33 cellular contexts compared by ENCODE assay signal in genomic region chr6:13550656-13551055, GRCh38.
"Had no signal": no experiment of that assay in that cellular context is flagged by ENCODE, and none has a peak within 500 bp of the region (broad histone marks: within the 10 kb centered on the region; RNA-seq: fewer than 3 reads in every experiment).

No MANE protein-coding gene starts in this region.

- H3K9me3 ChIP-seq: breast epithelium, esophagus muscularis mucosa, left lung, lower lobe of right lung, pancreas, prostate gland, testis had no signal

- H3K27me3 ChIP-seq: breast epithelium, esophagus muscularis mucosa, foreskin keratinocyte, left lung, pancreas, testis had no signal

- H3K27ac ChIP-seq: breast epithelium, esophagus muscularis mucosa, foreskin keratinocyte, left lung, lower lobe of right lung, pancreas, prostate gland, skin epidermis, testis had no signal

- H3K4me3 ChIP-seq: breast epithelium, esophagus muscularis mucosa, left lung, lower lobe of right lung, pancreas, prostate gland, skin epidermis, testis had no signal

- ATAC-seq: activated naive CD8-positive, alpha-beta T cell treated with anti-CD3 and anti-CD28 coated beads, Interleukin-2, amount 50 U/mL, for 24 hours; foreskin keratinocyte; left lung; lower lobe of right lung; naive thymus-derived CD8-positive, alpha-beta T cell; pancreas; sciatic nerve; stimulated activated naive CD8-positive, alpha-beta T cell treated with anti-CD3 and anti-CD28 coated beads, Interleukin-15, Interleukin-2, amounts not matched to agents 100 U/mL and 50 U/mL, for 24 hours; WTC11 had no signal

- DNase-seq: activated CD4-positive, alpha-beta memory T cell treated with anti-CD3 and anti-CD28 coated beads, Interleukin-2, amount 10 ng/mL, durations not matched to agents 7 days and 5 days; activated CD4-positive, alpha-beta T cell treated with anti-CD3 and anti-CD28 coated beads for 1 hour; activated CD4-positive, alpha-beta T cell treated with anti-CD3 and anti-CD28 coated beads, Interleukin-2, amount 10 ng/mL, durations not matched to agents 7 days and 5 days; activated naive CD8-positive, alpha-beta T cell treated with anti-CD3 and anti-CD28 coated beads, Interleukin-2, amount 50 U/mL, for 24 hours; activated T-cell treated with anti-CD3 and anti-CD28 coated beads, Interleukin-2, amount 50 U/mL, for 48 hours; central memory CD4-positive, alpha-beta T cell; endodermal cell; foreskin keratinocyte; left lung; lower lobe of right lung; mesenchymal stem cell; naive thymus-derived CD8-positive, alpha-beta T cell; nucleus accumbens; pancreas; retina; stimulated activated CD4-positive, alpha-beta T cell treated with anti-CD3 and anti-CD28 coated beads, Interleukin-12 subunit alpha, Interleukin-12 subunit beta, amount 100 ng/mL, for 4 hours; stimulated activated CD4-positive, alpha-beta T cell treated with anti-CD3 and anti-CD28 coated beads, Interleukin-4, amount 100 ng/mL, for 1 hour; stimulated activated naive CD8-positive, alpha-beta T cell treated with anti-CD3 and anti-CD28 coated beads, Interleukin-15, Interleukin-2, amounts not matched to agents 100 U/mL and 50 U/mL, for 24 hours; T-helper 2 cell; testis; trophoblast cell had no signal

- H3K4me1 ChIP-seq: breast epithelium, left lung, pancreas, prostate gland had no signal

- H3K4me3 Mint-ChIP-seq: activated CD4-positive, alpha-beta memory T cell treated with anti-CD3 and anti-CD28 coated beads, Interleukin-2, amount 10 ng/mL, durations not matched to agents 7 days and 5 days; activated CD4-positive, alpha-beta T cell treated with anti-CD3 and anti-CD28 coated beads, Interleukin-2, amount 10 ng/mL, durations not matched to agents 7 days and 5 days; activated naive CD4-positive, alpha-beta T cell treated with anti-CD3 and anti-CD28 coated beads, Interleukin-2, amount 50 U/mL, for 24 hours; activated naive CD8-positive, alpha-beta T cell treated with anti-CD3 and anti-CD28 coated beads, Interleukin-2, amount 50 U/mL, for 24 hours; dendritic cell treated with granulocyte-macrophage colony-stimulating factor and Interleukin-4, amounts not matched to agents 40 ng/mL and 50 ng/mL, for 4 days; endodermal cell; naive thymus-derived CD8-positive, alpha-beta T cell; neural crest cell; WTC11 had no signal

- H3K4me1 Mint-ChIP-seq: activated CD4-positive, alpha-beta memory T cell treated with anti-CD3 and anti-CD28 coated beads, Interleukin-2, amount 10 ng/mL, durations not matched to agents 7 days and 5 days; activated CD4-positive, alpha-beta T cell treated with anti-CD3 and anti-CD28 coated beads, Interleukin-2, amount 10 ng/mL, durations not matched to agents 7 days and 5 days; activated naive CD4-positive, alpha-beta T cell treated with anti-CD3 and anti-CD28 coated beads, Interleukin-2, amount 50 U/mL, for 24 hours; activated naive CD8-positive, alpha-beta T cell treated with anti-CD3 and anti-CD28 coated beads, Interleukin-2, amount 50 U/mL, for 24 hours had no signal

- H3K27me3 Mint-ChIP-seq: activated naive CD4-positive, alpha-beta T cell treated with anti-CD3 and anti-CD28 coated beads, Interleukin-2, amount 50 U/mL, for 24 hours had no signal

- FAIRE-seq: islet of Langerhans, pancreas, urothelium cell line had no signal

- H3K27ac Mint-ChIP-seq: activated CD4-positive, alpha-beta memory T cell treated with anti-CD3 and anti-CD28 coated beads, Interleukin-2, amount 10 ng/mL, durations not matched to agents 7 days and 5 days; activated CD4-positive, alpha-beta T cell treated with anti-CD3 and anti-CD28 coated beads, Interleukin-2, amount 10 ng/mL, durations not matched to agents 7 days and 5 days; activated naive CD4-positive, alpha-beta T cell treated with anti-CD3 and anti-CD28 coated beads, Interleukin-2, amount 50 U/mL, for 24 hours; activated naive CD8-positive, alpha-beta T cell treated with anti-CD3 and anti-CD28 coated beads, Interleukin-2, amount 50 U/mL, for 24 hours; activated T-helper 2 cell treated with anti-CD3 and anti-CD28 coated beads, Interferon-gamma antibody, Interleukin-2, Interleukin-4, amounts not matched to agents 10 μg/mL and 5 μg/mL and 100 μg/mL, durations not matched to agents 14 hours and 24 hours and 36 hours; dendritic cell treated with granulocyte-macrophage colony-stimulating factor and Interleukin-4, amounts not matched to agents 40 ng/mL and 50 ng/mL, for 4 days; endodermal cell; naive thymus-derived CD8-positive, alpha-beta T cell; WTC11 had no signal

- H3K36me3 Mint-ChIP-seq: activated naive CD4-positive, alpha-beta T cell treated with anti-CD3 and anti-CD28 coated beads, Interleukin-2, amount 50 U/mL, for 24 hours; WTC11 had no signal

- H3K9me3 Mint-ChIP-seq: activated CD4-positive, alpha-beta memory T cell treated with anti-CD3 and anti-CD28 coated beads, Interleukin-2, amount 10 ng/mL, durations not matched to agents 7 days and 5 days; activated CD4-positive, alpha-beta T cell treated with anti-CD3 and anti-CD28 coated beads, Interleukin-2, amount 10 ng/mL, durations not matched to agents 7 days and 5 days; activated naive CD4-positive, alpha-beta T cell treated with anti-CD3 and anti-CD28 coated beads, Interleukin-2, amount 50 U/mL, for 24 hours; activated naive CD8-positive, alpha-beta T cell treated with anti-CD3 and anti-CD28 coated beads, Interleukin-2, amount 50 U/mL, for 24 hours; activated T-helper 2 cell treated with anti-CD3 and anti-CD28 coated beads, Interferon-gamma antibody, Interleukin-2, Interleukin-4, amounts not matched to agents 10 μg/mL and 5 μg/mL and 100 μg/mL, durations not matched to agents 14 hours and 24 hours and 36 hours; endodermal cell; naive thymus-derived CD8-positive, alpha-beta T cell; neural crest cell had no signal

- H3K36me3 ChIP-seq: breast epithelium, esophagus muscularis mucosa, left lung, lower lobe of right lung, pancreas, prostate gland had no signal
